Comparison of ENCODE assay signal across 8 cellular contexts in the genomic region with DNA sequence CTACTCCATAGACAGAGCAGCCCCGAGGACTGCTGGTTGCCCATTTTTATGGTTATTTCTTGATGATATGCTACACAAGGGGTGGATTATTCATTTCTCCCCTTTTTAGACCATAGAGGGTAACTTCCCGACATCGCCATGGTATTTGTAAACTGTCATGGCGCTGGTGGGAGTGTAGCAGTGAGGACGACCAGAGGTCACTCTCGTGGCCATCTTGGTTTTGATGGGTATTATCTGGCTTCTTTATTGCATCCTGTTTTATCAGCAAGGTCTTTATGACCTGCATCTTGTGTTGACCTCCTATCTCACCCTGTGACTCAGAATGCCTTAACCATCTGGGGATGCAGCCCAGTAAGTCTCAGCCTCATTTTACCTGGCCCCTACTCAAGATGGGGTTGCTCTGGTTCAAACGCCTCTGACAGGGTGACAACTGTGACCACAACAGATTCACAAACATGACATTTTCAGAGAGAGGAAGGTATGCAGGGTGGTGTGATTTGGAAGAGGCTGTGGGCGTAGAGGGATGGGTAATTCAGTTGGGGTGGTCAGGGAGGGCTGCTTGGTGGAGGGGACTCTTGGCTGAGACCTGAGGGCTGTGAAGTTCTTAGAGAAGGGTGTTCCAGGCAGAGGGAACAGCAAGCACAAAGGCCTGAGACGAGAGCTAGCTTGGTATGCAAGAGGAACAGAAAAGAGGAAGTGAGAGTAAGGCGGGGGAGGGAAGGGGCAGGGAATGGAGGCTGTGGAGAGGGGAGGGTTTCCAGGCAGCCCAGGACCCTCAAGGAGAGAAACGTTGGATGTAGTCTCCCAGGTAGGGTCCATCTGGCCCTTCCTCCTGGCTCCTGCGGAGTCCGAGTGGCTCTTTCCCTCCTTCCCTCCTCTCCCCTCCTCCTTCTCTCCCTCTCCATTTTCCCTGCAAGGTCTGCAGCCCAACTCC. TPM values are rescaled to one million over a fixed set of nuclear protein-coding genes. Genes with fewer than 3 reads are reported as not detected.
DNase-seq lines count a peak whose midpoint lies in the region; ATAC-seq and TF ChIP-seq lines count a peak whose summit lies in the region.

No MANE protein-coding gene starts in this region.

- DNase-seq in CD8-positive, alpha-beta T cell = peak in 2 of 7 experiments; percentile 14 to 44
- DNase-seq in KBM-7 (peak; percentile 85), colonic mucosa (peak; percentile 39), NCI-H510A (lab: John Stamatoyannopoulos, UW) (no peak), dermis blood vessel endothelial cell (no peak), NCI-H524 treated with DMSO at 0.1 percent for 48 hours (lab: John Stamatoyannopoulos, UW) (no peak), NCI-H2081 treated with DMSO at 0.1 percent for 48 hours (lab: John Stamatoyannopoulos, UW) (no peak)

- POLR2A ChIA-PET in CD8-positive, alpha-beta T cell (lab: Charles Lee) = interaction anchor here (1.2 to 1.8 kb wide), 3 partner anchors 63 to 191 kb away, joined by 3 to 5 read pairs (median 5); a partner anchor contains a TSS

- H3K36me3 Mint-ChIP-seq in CD8-positive, alpha-beta T cell = peaks cover 3% of the 10 kb centered on the region

- H3K4me3 ChIP-seq in CD8-positive, alpha-beta T cell (ENCODE audit: low read depth, low read length) = no peak overlapping the region
- no peak overlapping the region for H3K4me3 ChIP-seq in colonic mucosa

- no peaks in the 10 kb centered on the region for H3K36me3 ChIP-seq in CD8-positive, alpha-beta T cell (ENCODE audit: insufficient read depth, low read length)
- no peaks in the 10 kb centered on the region for H3K36me3 ChIP-seq in colonic mucosa

- ATAC-seq in CD8-positive, alpha-beta T cell = no peak
- peak; percentile 74 for ATAC-seq in GM19455 (IDR thresholded peaks at IDR 0.05; ENCODE audit: unreplicated experiment)

- H3K9me3 ChIP-seq in CD8-positive, alpha-beta T cell (ENCODE audit: low read length) = no peaks in the 10 kb centered on the region
- no peaks in the 10 kb centered on the region for H3K9me3 ChIP-seq in colonic mucosa

- intact Hi-C loops in CD8-positive, alpha-beta T cell (cut with DNase I, micrococcal nuclease) = no loop called here
- intact Hi-C loops in colonic mucosa (cut with DNase I) = no loop called here

- peak overlapping the region; percentile 66 for H3K27ac ChIP-seq in CD8-positive, alpha-beta T cell (ENCODE audit: low read depth, low read length)
- peak overlapping the region; percentile 32 for H3K27ac ChIP-seq in colonic mucosa

- peak overlapping the region; percentile 98 for H3K27ac Mint-ChIP-seq in CD8-positive, alpha-beta T cell

- H3K27me3 Mint-ChIP-seq in CD8-positive, alpha-beta T cell (ENCODE audit: low read depth) = no peaks in the 10 kb centered on the region

- CTCF ChIA-PET in CD8-positive, alpha-beta T cell (lab: Charles Lee) = interaction anchor here (1.0 to 2.4 kb wide), 3 partner anchors 51 to 63 kb away, joined by 3 to 8 read pairs (median 5); a partner anchor contains a TSS

- no peak for TF ChIP-seq CTCF in CD8-positive, alpha-beta T cell (IDR thresholded peaks at IDR 0.05)
- TF ChIP-seq CTCF in colonic mucosa (IDR thresholded peaks at IDR 0.05) = no peak

- peaks cover 75% of the 10 kb centered on the region for H3K4me1 Mint-ChIP-seq in CD8-positive, alpha-beta T cell (ENCODE audit: low read depth)

- no peaks in the 10 kb centered on the region for H3K9me3 Mint-ChIP-seq in CD8-positive, alpha-beta T cell

- H3K4me3 Mint-ChIP-seq in CD8-positive, alpha-beta T cell = no peak overlapping the region

- in situ Hi-C loops in KBM-7 (cut with MboI; ENCODE audit: low pct_unique_long_range_greater_than_20kb, low sequenced_read_pairs) = no loop called here

- H3K27me3 ChIP-seq in CD8-positive, alpha-beta T cell (ENCODE audit: insufficient read depth, low read length) = no peaks in the 10 kb centered on the region
- no peaks in the 10 kb centered on the region for H3K27me3 ChIP-seq in colonic mucosa

- H3K4me1 ChIP-seq in CD8-positive, alpha-beta T cell (ENCODE audit: insufficient read depth, low read length) = peaks cover 65% of the 10 kb centered on the region
- no peaks in the 10 kb centered on the region for H3K4me1 ChIP-seq in colonic mucosa

- peak overlapping the region in 1 of 2 donors; percentile 15 for H3K9ac ChIP-seq in colonic mucosa (ENCODE audit: low read depth in 2 of 2, low read length in 2 of 2)

RNA-seq across cellular contexts. Expression of a gene that starts 23.5 kb away (rescaled TPM):
- total RNA-seq in CD8-positive, alpha-beta T cell = not detected
- total RNA-seq in colonic mucosa (not detected), dermis blood vessel endothelial cell (not detected in 2 replicates)

RNA-seq across cellular contexts. Expression of a gene that starts 43.7 kb away (rescaled TPM):
- 10 to 100 TPM; 97.9 to 99.5 TPM for total RNA-seq in CD8-positive, alpha-beta T cell
- total RNA-seq in colonic mucosa (100 to 1,000 TPM; 252 TPM), dermis blood vessel endothelial cell (0.56 and 2.0 TPM in 2 replicates)

RNA-seq across cellular contexts. Expression of a gene that starts 50.5 kb away (rescaled TPM):
- 100 to 1,000 TPM; 426 to 440 TPM for total RNA-seq in CD8-positive, alpha-beta T cell
- 10 to 100 TPM; 20.3 to 23.6 TPM for total RNA-seq in colonic mucosa
- total RNA-seq in dermis blood vessel endothelial cell = 17.2 and 19.3 TPM in 2 replicates

Comparison
In these comparisons a context has a peak if more than half of its experiments do, and no peak if none do; other contexts are left out.
1. DNase-seq: peak in KBM-7 (single experiment) and colonic mucosa (single experiment); none in NCI-H510A (single experiment), dermis blood vessel endothelial cell (single experiment), NCI-H524 treated with DMSO at 0.1 percent for 48 hours (single experiment) and NCI-H2081 treated with DMSO at 0.1 percent for 48 hours (single experiment).
2. RNA of a gene that starts 43.7 kb away (total RNA-seq): 252 TPM in colonic mucosa and 97.9 to 99.5 TPM in CD8-positive, alpha-beta T cell; 0.56 to 2.0 TPM in dermis blood vessel endothelial cell; every median in the first group is over 10 times any median in the second.
3. RNA of a gene that starts 50.5 kb away (total RNA-seq): 426 to 440 TPM in CD8-positive, alpha-beta T cell; 20.3 to 23.6 TPM in colonic mucosa and 17.2 to 19.3 TPM in dermis blood vessel endothelial cell; every median in the first group is over 10 times any median in the second.